24 cellular contexts compared by ENCODE assay signal in the genomic region with DNA sequence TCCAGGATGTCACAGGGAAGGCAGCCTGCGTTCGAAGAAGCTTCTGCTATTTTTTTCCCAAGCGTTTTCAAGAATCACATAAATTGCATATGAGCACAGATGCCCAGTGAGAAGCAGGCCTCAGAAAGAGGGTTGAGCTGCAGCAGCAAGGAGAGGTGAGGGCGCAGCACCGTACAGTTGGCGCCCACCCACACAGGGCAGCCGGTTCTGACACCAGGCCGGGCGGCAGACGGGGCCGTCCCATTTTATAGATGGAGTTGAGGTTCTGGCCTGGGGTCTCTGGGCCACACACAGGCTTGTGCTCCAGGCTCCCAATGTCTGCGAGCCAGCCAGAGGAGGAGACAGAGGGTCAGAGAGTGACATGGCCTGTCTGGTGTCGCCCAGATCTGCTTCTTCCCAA. TPM values are rescaled to one million over a fixed set of nuclear protein-coding genes. Genes with fewer than 3 reads are reported as not detected.
"Had no signal": no experiment of that assay in that cellular context is flagged by ENCODE, and none has a peak within 500 bp of the region (broad histone marks: within the 10 kb centered on the region; RNA-seq: fewer than 3 reads in every experiment).

No MANE protein-coding gene starts in this region.

- H3K27ac ChIP-seq: brain microvascular endothelial cell, VCaP had no signal

- H3K27me3 ChIP-seq: brain microvascular endothelial cell, MG63 had no signal

- H3K9me3 ChIP-seq: MG63 had no signal

- H3K4me3 ChIP-seq: MG63 had no signal

- DNase-seq: activated CD4-positive, alpha-beta memory T cell treated with anti-CD3 and anti-CD28 coated beads, Interleukin-2, amount 10 ng/mL, durations not matched to agents 7 days and 5 days; activated CD4-positive, alpha-beta T cell treated with anti-CD3 and anti-CD28 coated beads for 36 hours; activated CD4-positive, alpha-beta T cell treated with anti-CD3 and anti-CD28 coated beads, Interleukin-2, amount 50 U/mL, for 1 hour; activated gamma-delta T cell; activated naive CD4-positive, alpha-beta T cell treated with anti-CD3 and anti-CD28 coated beads for 36 hours; activated T-cell treated with anti-CD3 and anti-CD28 coated beads for 4 hours; activated T-cell treated with anti-CD3 and anti-CD28 coated beads, Interleukin-2, amount 50 U/mL, for 48 hours; amygdala; brain microvascular endothelial cell; MG63; MV-4-11; NCI-H1105; NCI-H1436; NCI-H1694 treated with DMSO at 0.1 percent for 48 hours; NCI-H2081; NCI-H446; NCI-H524; PC-3; SIG-M5; T-helper 17 cell; T-helper 9 cell had no signal

- ATAC-seq: activated CD4-positive, alpha-beta T cell treated with anti-CD3 and anti-CD28 coated beads for 36 hours; activated T-helper 17 cell treated with anti-CD3 and anti-CD28 coated beads, Interleukin-2, amount 50 U/mL, for 72 hours; PC-3; T-helper 17 cell had no signal

- H3K36me3 ChIP-seq: brain microvascular endothelial cell, MG63 had no signal

RNA-seq across cellular contexts. Expression of a gene that starts 22.8 kb away (rescaled TPM):
- total RNA-seq: activated CD4-positive, alpha-beta T cell treated with anti-CD3 and anti-CD28 coated beads for 36 hours; activated CD8-positive, alpha-beta memory T cell treated with anti-CD3 and anti-CD28 coated beads for 36 hours; activated naive CD4-positive, alpha-beta T cell treated with anti-CD3 and anti-CD28 coated beads for 36 hours; activated T-helper 17 cell treated with anti-CD3 and anti-CD28 coated beads, Interleukin-2, amount 50 U/mL, for 72 hours; T-helper 17 cell had no signal

RNA-seq across cellular contexts. Expression of a gene that starts 35.2 kb away (rescaled TPM):
- total RNA-seq: activated CD4-positive, alpha-beta T cell treated with anti-CD3 and anti-CD28 coated beads for 36 hours; activated CD8-positive, alpha-beta memory T cell treated with anti-CD3 and anti-CD28 coated beads for 36 hours; activated naive CD4-positive, alpha-beta T cell treated with anti-CD3 and anti-CD28 coated beads for 36 hours; activated T-helper 17 cell treated with anti-CD3 and anti-CD28 coated beads, Interleukin-2, amount 50 U/mL, for 72 hours; T-helper 17 cell had no signal
